9 cellular contexts compared by ENCODE assay signal in genomic region chr20:1816384-1817381, GRCh38.
A peak's percentile ranks its signal among the peaks of the same experiment; 100 is the strongest.
DNase-seq lines count a peak whose midpoint lies in the region; ATAC-seq, FAIRE-seq and TF ChIP-seq lines count a peak whose summit lies in the region.
"Had no signal": no experiment of that assay in that cellular context is flagged by ENCODE, and none has a peak within 500 bp of the region (broad histone marks: within the 10 kb centered on the region; RNA-seq: fewer than 3 reads in every experiment).

No MANE protein-coding gene starts in this region.

- H3K9ac ChIP-seq in SK-N-SH: peak overlapping the region; percentile 49; the same call in 1 of the 2 replicates

- TF ChIP-seq POLR2A in gastrocnemius medialis (IDR thresholded peaks at IDR 0.05): no peak

- TF ChIP-seq CTCF in SK-N-SH (IDR thresholded peaks at IDR 0.05) (no peak), fibroblast of pulmonary artery (IDR thresholded peaks at IDR 0.05; ENCODE audit: low read length, missing control alignments) (no peak), gastrocnemius medialis (IDR thresholded peaks at IDR 0.05 in 4 of 5, conservative IDR thresholded peaks at IDR 0.05 in 1 of 5) (no peak)

- H3K27me3 ChIP-seq in SK-N-SH (ENCODE audit: insufficient read depth) (no peaks in the 10 kb centered on the region), gastrocnemius medialis (no peaks in the 10 kb centered on the region), small intestine (ENCODE audit: control insufficient read depth in 2 of 2, insufficient read depth in 2 of 2, low read length in 2 of 2) (peaks cover 0 to 2% of the 10 kb centered on the region in 2 donors)

- no peaks in the 10 kb centered on the region for H4K20me1 ChIP-seq in SK-N-SH (ENCODE audit: insufficient read depth)

- CTCF ChIA-PET in SK-N-SH (lab: Yijun Ruan, JAX): no interaction called here

- no peaks in the 10 kb centered on the region for H3K36me3 ChIP-seq in SK-N-SH (replicated peaks in 1 of 2; ENCODE audit: control insufficient read depth in 1 of 2, insufficient read depth in 2 of 2, low read length in 1 of 2)
- H3K36me3 ChIP-seq in gastrocnemius medialis: no peaks in the 10 kb centered on the region
- no peaks in the 10 kb centered on the region for H3K36me3 ChIP-seq in small intestine (ENCODE audit: control insufficient read depth in 2 of 2, insufficient read depth in 2 of 2, low read length in 2 of 2)

- H3K27ac ChIP-seq in SK-N-SH (ENCODE audit: low read depth in 2 of 2, low read length in 1 of 2) (peak overlapping the region in 1 of 2 experiments; percentile 82; a peak in 2 of 4 replicates), gastrocnemius medialis (peak overlapping the region in 3 of 4 donors; percentile 35 to 69 (median 64)), small intestine (ENCODE audit: low read depth in 1 of 2, low read length in 1 of 2) (no peak overlapping the region)

- H3F3A ChIP-seq in SK-N-SH (replicated peaks; ENCODE audit: insufficient read depth): peaks cover 30% of the 10 kb centered on the region

- TF ChIP-seq EP300 in SK-N-SH (IDR thresholded peaks at IDR 0.05; ENCODE audit: borderline replicate concordance in 1 of 2, low read depth in 1 of 2, low read length in 1 of 2): peak; percentile 13 to 91; a peak in 2 of 4 replicates

- ATAC-seq in gastrocnemius medialis: peak; percentile 54 to 70
- ATAC-seq in GM21786 (IDR thresholded peaks at IDR 0.05; ENCODE audit: unreplicated experiment): no peak

- no peak for FAIRE-seq in small intestine (lab: Jason Lieb, UNC)
- FAIRE-seq: islet of Langerhans had no signal

- in situ Hi-C loops in gastrocnemius medialis (cut with MboI; ENCODE audit: low sequenced_read_pairs in 4 of 4): loop anchor here in 1 of 4 donors (25.0 kb wide), 1 partner anchor 121 kb away; no protein-coding TSS in a partner anchor

- POLR2A ChIA-PET in SK-N-SH (lab: Yijun Ruan, JAX): interaction anchor here (0.7 to 1.1 kb wide), 2 partner anchors 14 to 135 kb away, joined by 3 to 5 read pairs; no protein-coding TSS in a partner anchor

- no peak overlapping the region for H2AFZ ChIP-seq in SK-N-SH (ENCODE audit: low read depth)

- WGBS in SK-N-SH (ENCODE audit: low lambda C conversion rate): 68% methylated on average over 13 of the region's 16 CpGs
- 53 to 62% (median 55%) methylated on average over 16 of the region's 16 CpGs for WGBS in small intestine, 3 donors

- H3K4me1 ChIP-seq in SK-N-SH (ENCODE audit: control insufficient read depth in 1 of 2, insufficient read depth in 2 of 2, low read depth in 1 of 2, low read length in 1 of 2) (peaks cover 12 to 38% of the 10 kb centered on the region in 2 experiments; a peak in 3 of 4 replicates), gastrocnemius medialis (peaks cover 58% of the 10 kb centered on the region in 2 donors), small intestine (ENCODE audit: control insufficient read depth in 2 of 2, insufficient read depth in 1 of 2, low read depth in 1 of 2, low read length in 1 of 2) (no peaks in the 10 kb centered on the region)

- H3K9me3 ChIP-seq in SK-N-SH (no peaks in the 10 kb centered on the region), gastrocnemius medialis (no peaks in the 10 kb centered on the region), small intestine (ENCODE audit: control insufficient read depth, low read depth) (no peaks in the 10 kb centered on the region)

- H3K4me3 ChIP-seq in SK-N-SH (ENCODE audit: low read depth in 2 of 2, low read length in 1 of 2): no peak overlapping the region
- H3K4me3 ChIP-seq in fibroblast of pulmonary artery (replicated peaks; ENCODE audit: low read depth, low read length): no peak overlapping the region
- H3K4me3 ChIP-seq in gastrocnemius medialis: no peak overlapping the region
- H3K4me3 ChIP-seq in small intestine (ENCODE audit: low read depth in 1 of 2, low read length in 2 of 2): no peak overlapping the region

- no peaks in the 10 kb centered on the region for H3K9me2 ChIP-seq in SK-N-SH

- intact Hi-C loops in gastrocnemius medialis (cut with DNase I; ENCODE audit: low total_unique reads): no loop called here

- H3K79me2 ChIP-seq in SK-N-SH (ENCODE audit: insufficient read depth): no peaks in the 10 kb centered on the region

- H3K4me2 ChIP-seq in SK-N-SH: peak overlapping the region; percentile 45

- TF ChIP-seq RAD21 in SK-N-SH (IDR thresholded peaks at IDR 0.05; ENCODE audit: low read length): no peak

- DNase-seq in GM04503 (ENCODE audit: low read depth): peak; percentile 97
- DNase-seq in SK-N-SH: no peak
- DNase-seq in fibroblast of pulmonary artery (ENCODE audit: low read depth): peak; percentile 85
- no peak for DNase-seq in gastrocnemius medialis
- no peak for DNase-seq in stimulated activated CD4-positive, alpha-beta T cell treated with anti-CD3 and anti-CD28 coated beads, Interleukin-1b, Interleukin-23, amount 100 ng/mL, for 48 hours
- DNase-seq in small intestine: no peak
- no peak for DNase-seq in stimulated activated CD4-positive, alpha-beta T cell treated with anti-CD3 and anti-CD28 coated beads, Interleukin-2, amount 100 ng/mL, for 24 hours

TF ChIP-seq in SK-N-SH, 30 proteins besides CTCF, POLR2A, EP300 and RAD21 (continues in another document):
- TF ChIP-seq, protein P1, sequence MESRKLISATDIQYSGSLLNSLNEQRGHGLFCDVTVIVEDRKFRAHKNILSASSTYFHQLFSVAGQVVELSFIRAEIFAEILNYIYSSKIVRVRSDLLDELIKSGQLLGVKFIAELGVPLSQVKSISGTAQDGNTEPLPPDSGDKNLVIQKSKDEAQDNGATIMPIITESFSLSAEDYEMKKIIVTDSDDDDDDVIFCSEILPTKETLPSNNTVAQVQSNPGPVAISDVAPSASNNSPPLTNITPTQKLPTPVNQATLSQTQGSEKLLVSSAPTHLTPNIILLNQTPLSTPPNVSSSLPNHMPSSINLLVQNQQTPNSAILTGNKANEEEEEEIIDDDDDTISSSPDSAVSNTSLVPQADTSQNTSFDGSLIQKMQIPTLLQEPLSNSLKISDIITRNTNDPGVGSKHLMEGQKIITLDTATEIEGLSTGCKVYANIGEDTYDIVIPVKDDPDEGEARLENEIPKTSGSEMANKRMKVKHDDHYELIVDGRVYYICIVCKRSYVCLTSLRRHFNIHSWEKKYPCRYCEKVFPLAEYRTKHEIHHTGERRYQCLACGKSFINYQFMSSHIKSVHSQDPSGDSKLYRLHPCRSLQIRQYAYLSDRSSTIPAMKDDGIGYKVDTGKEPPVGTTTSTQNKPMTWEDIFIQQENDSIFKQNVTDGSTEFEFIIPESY (IDR thresholded peaks at IDR 0.05; ENCODE audit: borderline replicate concordance, low read depth): peak; percentile 90
- TF ChIP-seq TEAD4 (IDR thresholded peaks at IDR 0.05; ENCODE audit: borderline replicate concordance, insufficient read depth): peak; percentile 93
- TF ChIP-seq NFIC (IDR thresholded peaks at IDR 0.05; ENCODE audit: borderline replicate concordance): peak; percentile 99
- TF ChIP-seq FOSL2 (IDR thresholded peaks at IDR 0.05; ENCODE audit: borderline replicate concordance, low read depth): peak; percentile 90
- TF ChIP-seq MXI1 (IDR thresholded peaks at IDR 0.05; ENCODE audit: low read depth, low read length): no peak
- TF ChIP-seq FOXM1 (IDR thresholded peaks at IDR 0.05; ENCODE audit: low read depth): 0 out of 2 replicates have a peak, but pooled peaks have one; percentile 21
- TF ChIP-seq, protein P2, sequence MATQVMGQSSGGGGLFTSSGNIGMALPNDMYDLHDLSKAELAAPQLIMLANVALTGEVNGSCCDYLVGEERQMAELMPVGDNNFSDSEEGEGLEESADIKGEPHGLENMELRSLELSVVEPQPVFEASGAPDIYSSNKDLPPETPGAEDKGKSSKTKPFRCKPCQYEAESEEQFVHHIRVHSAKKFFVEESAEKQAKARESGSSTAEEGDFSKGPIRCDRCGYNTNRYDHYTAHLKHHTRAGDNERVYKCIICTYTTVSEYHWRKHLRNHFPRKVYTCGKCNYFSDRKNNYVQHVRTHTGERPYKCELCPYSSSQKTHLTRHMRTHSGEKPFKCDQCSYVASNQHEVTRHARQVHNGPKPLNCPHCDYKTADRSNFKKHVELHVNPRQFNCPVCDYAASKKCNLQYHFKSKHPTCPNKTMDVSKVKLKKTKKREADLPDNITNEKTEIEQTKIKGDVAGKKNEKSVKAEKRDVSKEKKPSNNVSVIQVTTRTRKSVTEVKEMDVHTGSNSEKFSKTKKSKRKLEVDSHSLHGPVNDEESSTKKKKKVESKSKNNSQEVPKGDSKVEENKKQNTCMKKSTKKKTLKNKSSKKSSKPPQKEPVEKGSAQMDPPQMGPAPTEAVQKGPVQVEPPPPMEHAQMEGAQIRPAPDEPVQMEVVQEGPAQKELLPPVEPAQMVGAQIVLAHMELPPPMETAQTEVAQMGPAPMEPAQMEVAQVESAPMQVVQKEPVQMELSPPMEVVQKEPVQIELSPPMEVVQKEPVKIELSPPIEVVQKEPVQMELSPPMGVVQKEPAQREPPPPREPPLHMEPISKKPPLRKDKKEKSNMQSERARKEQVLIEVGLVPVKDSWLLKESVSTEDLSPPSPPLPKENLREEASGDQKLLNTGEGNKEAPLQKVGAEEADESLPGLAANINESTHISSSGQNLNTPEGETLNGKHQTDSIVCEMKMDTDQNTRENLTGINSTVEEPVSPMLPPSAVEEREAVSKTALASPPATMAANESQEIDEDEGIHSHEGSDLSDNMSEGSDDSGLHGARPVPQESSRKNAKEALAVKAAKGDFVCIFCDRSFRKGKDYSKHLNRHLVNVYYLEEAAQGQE (IDR thresholded peaks at IDR 0.05; ENCODE audit: low read depth, low read length): 0 out of 2 replicates have a peak, but pooled peaks have one; percentile 47
- peak; percentile 93 for TF ChIP-seq JUND (IDR thresholded peaks at IDR 0.05)
- no peak for TF ChIP-seq NRF1 (IDR thresholded peaks at IDR 0.05; ENCODE audit: low read depth, low read length)
- TF ChIP-seq TAF1 (IDR thresholded peaks at IDR 0.05; ENCODE audit: borderline replicate concordance, low read depth, low read length): no peak
- peak; percentile 96 for TF ChIP-seq RXRA (IDR thresholded peaks at IDR 0.05; ENCODE audit: borderline replicate concordance, low read depth)
- 0 out of 2 replicates have a peak, but pooled peaks have one; percentile 27 for TF ChIP-seq MAX (IDR thresholded peaks at IDR 0.05; ENCODE audit: low read depth)
- no peak for TF ChIP-seq RCOR1 (IDR thresholded peaks at IDR 0.05; ENCODE audit: low read length)
- no peak for TF ChIP-seq YY1 (IDR thresholded peaks at IDR 0.05; ENCODE audit: low read depth)
- TF ChIP-seq POLR2AphosphoS5 (IDR thresholded peaks at IDR 0.05; ENCODE audit: low read depth, low read length): peak; percentile 84; the same call in 1 of the 2 replicates
- TF ChIP-seq TCF12 (IDR thresholded peaks at IDR 0.05): peak; percentile 98

Comparison
In these comparisons a context has a peak if more than half of its experiments do, and no peak if none do; other contexts are left out.
1. DNase-seq: peak in GM04503 (single experiment) and fibroblast of pulmonary artery (single experiment); none in SK-N-SH (single experiment), gastrocnemius medialis (0 of 2), stimulated activated CD4-positive, alpha-beta T cell treated with anti-CD3 and anti-CD28 coated beads, Interleukin-1b, Interleukin-23, amount 100 ng/mL, for 48 hours (single experiment), small intestine (single experiment) and stimulated activated CD4-positive, alpha-beta T cell treated with anti-CD3 and anti-CD28 coated beads, Interleukin-2, amount 100 ng/mL, for 24 hours (0 of 2).
2. H3K27ac ChIP-seq: peak in gastrocnemius medialis (3 of 4); none in small intestine (0 of 2).